ENCODE assay signal across 24 cellular contexts in genomic region chr13:86608739-86609138, GRCh38.
A peak's percentile ranks its signal among the peaks of the same experiment; 100 is the strongest.
DNase-seq lines count a peak whose midpoint lies in the region; ATAC-seq, FAIRE-seq and TF ChIP-seq lines count a peak whose summit lies in the region.
"Had no signal": no experiment of that assay in that cellular context is flagged by ENCODE, and none has a peak within 500 bp of the region (broad histone marks: within the 10 kb centered on the region; RNA-seq: fewer than 3 reads in every experiment).

No MANE protein-coding gene starts in this region.

- H3K36me3 Mint-ChIP-seq in activated CD4-positive, alpha-beta memory T cell treated with anti-CD3 and anti-CD28 coated beads, Interleukin-2, amount 10 ng/mL, durations not matched to agents 7 days and 5 days (ENCODE audit: low read depth) = no peaks in the 10 kb centered on the region
- H3K36me3 Mint-ChIP-seq: T-cell had no signal

- no peak overlapping the region for H3K27ac Mint-ChIP-seq in activated CD4-positive, alpha-beta memory T cell treated with anti-CD3 and anti-CD28 coated beads, Interleukin-2, amount 10 ng/mL, durations not matched to agents 7 days and 5 days
- H3K27ac Mint-ChIP-seq: CD4-positive, alpha-beta T cell; GM23338; T-cell; T-helper 2 cell treated with Interferon-gamma antibody and Interleukin-4, amounts not matched to agents 5 μg/mL and 100 μg/mL, for 36 hours had no signal

- ATAC-seq in GM21786 (IDR thresholded peaks at IDR 0.05; ENCODE audit: unreplicated experiment) = no peak
- ATAC-seq: GM23338, SK-N-SH treated with all-trans-retinoic acid at 6 μM for 48 hours, T-cell had no signal

- H3K9me3 Mint-ChIP-seq in activated CD4-positive, alpha-beta memory T cell treated with anti-CD3 and anti-CD28 coated beads, Interleukin-2, amount 10 ng/mL, durations not matched to agents 7 days and 5 days = no peaks in the 10 kb centered on the region
- H3K9me3 Mint-ChIP-seq: GM23338 had no signal

- no peak overlapping the region for H3K4me3 ChIP-seq in adrenal gland
- H3K4me3 ChIP-seq: GM23338, PC-9 had no signal

- H3K9me3 ChIP-seq in adrenal gland (replicated peaks in 1 of 3) = no peaks in the 10 kb centered on the region

- no peak for DNase-seq in D721Med (ENCODE audit: insufficient read length, low spot score)
- DNase-seq in NCI-H2171 (lab: John Stamatoyannopoulos, UW) = peak; percentile 50
- peak; percentile 1 for DNase-seq in SW480 (ENCODE audit: low spot score)
- DNase-seq in adrenal gland = no peak
- no peak for DNase-seq in NCI-H1694 treated with DMSO at 0.1 percent for 48 hours (lab: John Stamatoyannopoulos, UW)
- no peak for DNase-seq in activated CD4-positive, alpha-beta memory T cell treated with anti-CD3 and anti-CD28 coated beads, Interleukin-2, amount 10 ng/mL, durations not matched to agents 7 days and 5 days
- DNase-seq: CD4-positive, alpha-beta T cell; COR-L47; DND-41; HCEC 1CT; IMR-90; NCI-H1048; NCI-H1436; NCI-H1930; PC-9; SHP77 treated with DMSO at 0.1 percent for 48 hours; T-cell had no signal

- H3K4me1 Mint-ChIP-seq in activated CD4-positive, alpha-beta memory T cell treated with anti-CD3 and anti-CD28 coated beads, Interleukin-2, amount 10 ng/mL, durations not matched to agents 7 days and 5 days = no peaks in the 10 kb centered on the region
- H3K4me1 Mint-ChIP-seq: GM23338, T-cell had no signal

- H3K4me1 ChIP-seq in adrenal gland (replicated peaks in 1 of 2) = no peaks in the 10 kb centered on the region

- POLR2A ChIA-PET in activated CD4-positive, alpha-beta memory T cell treated with anti-CD3 and anti-CD28 coated beads, Interleukin-2, amount 10 ng/mL, durations not matched to agents 7 days and 5 days (lab: Charles Lee) = no interaction called here

- TF ChIP-seq CTCF in C4-2B (conservative IDR thresholded peaks at IDR 0.05) (peak; percentile 9; the same call in 1 of the 2 replicates), D721Med (IDR thresholded peaks at IDR 0.05; ENCODE audit: insufficient read depth, missing control alignments) (peak; percentile 20), adrenal gland (IDR thresholded peaks at IDR 0.05) (no peak)

- TF ChIP-seq POLR2A in adrenal gland (IDR thresholded peaks at IDR 0.05) = no peak

- H3K27me3 Mint-ChIP-seq in activated CD4-positive, alpha-beta memory T cell treated with anti-CD3 and anti-CD28 coated beads, Interleukin-2, amount 10 ng/mL, durations not matched to agents 7 days and 5 days = no peaks in the 10 kb centered on the region
- H3K27me3 Mint-ChIP-seq: CD4-positive, alpha-beta T cell; T-cell had no signal

- no peaks in the 10 kb centered on the region for H3K36me3 ChIP-seq in adrenal gland (replicated peaks in 1 of 2)

- no peak overlapping the region for H3K27ac ChIP-seq in C4-2B
- no peak overlapping the region for H3K27ac ChIP-seq in adrenal gland
- H3K27ac ChIP-seq: PC-9, RWPE1 had no signal

- intact Hi-C loops in adrenal gland (cut with DNase I) = no loop called here

- WGBS in adrenal gland, 4 donors = 81 to 94% (median 86%) methylated on average over 1 of the region's 1 CpG

- FAIRE-seq in D721Med (lab: Jason Lieb, UNC) = no peak
- FAIRE-seq: GM12891 had no signal

- no peaks in the 10 kb centered on the region for H3K27me3 ChIP-seq in adrenal gland

- CTCF ChIA-PET in activated CD4-positive, alpha-beta memory T cell treated with anti-CD3 and anti-CD28 coated beads, Interleukin-2, amount 10 ng/mL, durations not matched to agents 7 days and 5 days (lab: Charles Lee) = no interaction called here

- H3K4me3 Mint-ChIP-seq in activated CD4-positive, alpha-beta memory T cell treated with anti-CD3 and anti-CD28 coated beads, Interleukin-2, amount 10 ng/mL, durations not matched to agents 7 days and 5 days = no peak overlapping the region
- H3K4me3 Mint-ChIP-seq: CD4-positive, alpha-beta T cell; GM23338; T-cell; T-helper 2 cell treated with Interferon-gamma antibody and Interleukin-4, amounts not matched to agents 5 μg/mL and 100 μg/mL, for 36 hours had no signal

Comparison
In these comparisons a context has a peak if more than half of its experiments do, and no peak if none do; other contexts are left out.
1. CTCF ChIP-seq: peak in C4-2B (single experiment) and D721Med (single experiment); none in adrenal gland (0 of 6).
2. DNase-seq: peak in NCI-H2171 (single experiment) and SW480 (single experiment); none in D721Med (single experiment), adrenal gland (0 of 7), NCI-H1694 treated with DMSO at 0.1 percent for 48 hours (single experiment) and activated CD4-positive, alpha-beta memory T cell treated with anti-CD3 and anti-CD28 coated beads, Interleukin-2, amount 10 ng/mL, durations not matched to agents 7 days and 5 days (single experiment).